ENCODE assay signal across 8 cellular contexts in genomic region chr6:5471044-5471443, GRCh38.
DNase-seq lines count a peak whose midpoint lies in the region; ATAC-seq and TF ChIP-seq lines count a peak whose summit lies in the region.

No MANE protein-coding gene starts in this region.

- no peak overlapping the region for H3K27ac Mint-ChIP-seq in activated T-cell treated with anti-CD3 and anti-CD28 coated beads, Interleukin-2, amount 50 U/mL, for 24 hours
- no peak overlapping the region for H3K27ac Mint-ChIP-seq in nephron

- H3K79me2 ChIP-seq in OCI-LY3 (ENCODE audit: low read length): no peaks in the 10 kb centered on the region

- no peak overlapping the region for H3K27ac ChIP-seq in OCI-LY3 (ENCODE audit: low read length)

- H3K4me1 Mint-ChIP-seq in activated T-cell treated with anti-CD3 and anti-CD28 coated beads, Interleukin-2, amount 50 U/mL, for 24 hours (ENCODE audit: low read depth): peaks cover 11% of the 10 kb centered on the region
- no peaks in the 10 kb centered on the region for H3K4me1 Mint-ChIP-seq in nephron

- no peak overlapping the region for H2AFZ ChIP-seq in OCI-LY3 (ENCODE audit: low read depth, low read length)

- H3K4me3 ChIP-seq in OCI-LY3 (ENCODE audit: low read length): peak overlapping the region; percentile 23; the same call in 1 of the 2 replicates

- no peak overlapping the region for H3K9ac ChIP-seq in OCI-LY3 (ENCODE audit: low read length)

- no peak overlapping the region for H3K4me3 Mint-ChIP-seq in activated T-cell treated with anti-CD3 and anti-CD28 coated beads, Interleukin-2, amount 50 U/mL, for 24 hours
- no peak overlapping the region for H3K4me3 Mint-ChIP-seq in nephron

- H4K20me1 ChIP-seq in OCI-LY3 (ENCODE audit: insufficient read depth, low read length): no peaks in the 10 kb centered on the region

- ATAC-seq in GM19043 (IDR thresholded peaks at IDR 0.05; ENCODE audit: low read depth, unreplicated experiment): peak; percentile 89

- H3K27me3 Mint-ChIP-seq in activated T-cell treated with anti-CD3 and anti-CD28 coated beads, Interleukin-2, amount 50 U/mL, for 24 hours: no peaks in the 10 kb centered on the region
- peaks cover 5% of the 10 kb centered on the region for H3K27me3 Mint-ChIP-seq in nephron (ENCODE audit: low read depth)

- H3K4me1 ChIP-seq in OCI-LY3 (ENCODE audit: low read length): peaks cover 5% of the 10 kb centered on the region

- no peaks in the 10 kb centered on the region for H3K27me3 ChIP-seq in OCI-LY3 (ENCODE audit: low read depth, low read length)

- H3K4me2 ChIP-seq in OCI-LY3 (ENCODE audit: low read length): peak overlapping the region; percentile 54

- TF ChIP-seq CTCF in OCI-LY3 (IDR thresholded peaks at IDR 0.05; ENCODE audit: low read depth, low read length) (peak; percentile 82), nephron (IDR thresholded peaks at IDR 0.05; ENCODE audit: unreplicated experiment in 3 of 3) (peak; percentile 90 to 94 (median 93))

- H3K9me3 Mint-ChIP-seq in activated T-cell treated with anti-CD3 and anti-CD28 coated beads, Interleukin-2, amount 50 U/mL, for 24 hours: no peaks in the 10 kb centered on the region
- H3K9me3 Mint-ChIP-seq in nephron: no peaks in the 10 kb centered on the region

- no peaks in the 10 kb centered on the region for H3K9me3 ChIP-seq in OCI-LY3 (ENCODE audit: insufficient read depth, low read length)

- peaks cover 4% of the 10 kb centered on the region for H3K36me3 Mint-ChIP-seq in activated T-cell treated with anti-CD3 and anti-CD28 coated beads, Interleukin-2, amount 50 U/mL, for 24 hours (ENCODE audit: low read depth)
- no peaks in the 10 kb centered on the region for H3K36me3 Mint-ChIP-seq in nephron (ENCODE audit: low read depth)

- H3K36me3 ChIP-seq in OCI-LY3 (replicated peaks; ENCODE audit: low read depth, low read length): no peaks in the 10 kb centered on the region

- DNase-seq in AG08396 (ENCODE audit: low spot score) (peak; percentile 61), HuH-7 (ENCODE audit: low spot score) (peak; percentile 40), fibroblast of gingiva (ENCODE audit: low read depth) (peak; percentile 52), stromal cell of bone marrow (ENCODE audit: low read depth) (peak; percentile 33)
- DNase-seq in activated T-cell treated with anti-CD3 and anti-CD28 coated beads, Interleukin-2, amount 50 U/mL, for 24 hours: peak; percentile 70
